Comparison of ENCODE assay signal across 1 cellular context in the genomic region with DNA sequence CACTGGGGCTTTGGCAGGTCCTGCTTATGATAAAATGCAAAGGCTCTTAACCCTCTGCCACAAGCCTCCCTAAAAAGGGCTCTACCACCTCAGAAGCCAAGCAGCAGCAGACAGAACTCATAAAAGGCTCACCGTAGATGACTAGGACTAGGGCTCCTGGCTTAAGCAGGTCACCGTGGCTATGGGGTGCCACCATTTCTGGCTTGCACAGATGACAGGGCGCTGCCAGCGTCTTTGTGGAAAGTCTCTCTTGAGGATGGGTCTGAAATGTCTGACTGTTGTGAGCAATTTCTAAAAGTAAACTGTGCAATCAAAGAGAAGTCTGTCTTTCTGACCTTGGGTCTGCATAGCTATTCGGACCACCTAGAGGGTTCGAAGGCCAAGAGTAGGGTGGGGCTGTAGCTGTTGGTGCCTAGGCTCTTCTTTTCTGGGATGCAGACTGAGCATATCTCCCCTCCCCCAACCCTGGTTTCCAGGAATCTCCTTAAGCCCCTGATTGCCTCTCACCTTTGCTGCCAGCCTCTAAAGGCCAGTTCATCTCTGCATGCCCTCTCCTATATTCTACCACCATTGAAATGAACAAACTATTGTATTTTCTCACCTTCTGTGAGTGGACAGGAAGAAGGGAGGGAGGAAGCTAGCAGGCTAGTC.
TF ChIP-seq lines count a peak whose summit lies in the region.

No MANE protein-coding gene starts in this region.

TF ChIP-seq in GM23338, 12 proteins besides CTCF, POLR2A, EP300 and RAD21 (continued from another document):
- TF ChIP-seq, protein P1, sequence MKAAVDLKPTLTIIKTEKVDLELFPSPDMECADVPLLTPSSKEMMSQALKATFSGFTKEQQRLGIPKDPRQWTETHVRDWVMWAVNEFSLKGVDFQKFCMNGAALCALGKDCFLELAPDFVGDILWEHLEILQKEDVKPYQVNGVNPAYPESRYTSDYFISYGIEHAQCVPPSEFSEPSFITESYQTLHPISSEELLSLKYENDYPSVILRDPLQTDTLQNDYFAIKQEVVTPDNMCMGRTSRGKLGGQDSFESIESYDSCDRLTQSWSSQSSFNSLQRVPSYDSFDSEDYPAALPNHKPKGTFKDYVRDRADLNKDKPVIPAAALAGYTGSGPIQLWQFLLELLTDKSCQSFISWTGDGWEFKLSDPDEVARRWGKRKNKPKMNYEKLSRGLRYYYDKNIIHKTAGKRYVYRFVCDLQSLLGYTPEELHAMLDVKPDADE (IDR thresholded peaks at IDR 0.05): no peak
- TF ChIP-seq EZH2 (IDR thresholded peaks at IDR 0.05; ENCODE audit: low read depth, unreplicated experiment) (no peak), ZNF331 (CRISPR knock-in tag; IDR thresholded peaks at IDR 0.05; ENCODE audit: low read depth) (no peak), REST (IDR thresholded peaks at IDR 0.05; ENCODE audit: unreplicated experiment) (no peak), JUNB (IDR thresholded peaks at IDR 0.05; ENCODE audit: unreplicated experiment) (no peak), ZNF114 (CRISPR knock-in tag; IDR thresholded peaks at IDR 0.05) (no peak)
- TF ChIP-seq, protein P2, sequence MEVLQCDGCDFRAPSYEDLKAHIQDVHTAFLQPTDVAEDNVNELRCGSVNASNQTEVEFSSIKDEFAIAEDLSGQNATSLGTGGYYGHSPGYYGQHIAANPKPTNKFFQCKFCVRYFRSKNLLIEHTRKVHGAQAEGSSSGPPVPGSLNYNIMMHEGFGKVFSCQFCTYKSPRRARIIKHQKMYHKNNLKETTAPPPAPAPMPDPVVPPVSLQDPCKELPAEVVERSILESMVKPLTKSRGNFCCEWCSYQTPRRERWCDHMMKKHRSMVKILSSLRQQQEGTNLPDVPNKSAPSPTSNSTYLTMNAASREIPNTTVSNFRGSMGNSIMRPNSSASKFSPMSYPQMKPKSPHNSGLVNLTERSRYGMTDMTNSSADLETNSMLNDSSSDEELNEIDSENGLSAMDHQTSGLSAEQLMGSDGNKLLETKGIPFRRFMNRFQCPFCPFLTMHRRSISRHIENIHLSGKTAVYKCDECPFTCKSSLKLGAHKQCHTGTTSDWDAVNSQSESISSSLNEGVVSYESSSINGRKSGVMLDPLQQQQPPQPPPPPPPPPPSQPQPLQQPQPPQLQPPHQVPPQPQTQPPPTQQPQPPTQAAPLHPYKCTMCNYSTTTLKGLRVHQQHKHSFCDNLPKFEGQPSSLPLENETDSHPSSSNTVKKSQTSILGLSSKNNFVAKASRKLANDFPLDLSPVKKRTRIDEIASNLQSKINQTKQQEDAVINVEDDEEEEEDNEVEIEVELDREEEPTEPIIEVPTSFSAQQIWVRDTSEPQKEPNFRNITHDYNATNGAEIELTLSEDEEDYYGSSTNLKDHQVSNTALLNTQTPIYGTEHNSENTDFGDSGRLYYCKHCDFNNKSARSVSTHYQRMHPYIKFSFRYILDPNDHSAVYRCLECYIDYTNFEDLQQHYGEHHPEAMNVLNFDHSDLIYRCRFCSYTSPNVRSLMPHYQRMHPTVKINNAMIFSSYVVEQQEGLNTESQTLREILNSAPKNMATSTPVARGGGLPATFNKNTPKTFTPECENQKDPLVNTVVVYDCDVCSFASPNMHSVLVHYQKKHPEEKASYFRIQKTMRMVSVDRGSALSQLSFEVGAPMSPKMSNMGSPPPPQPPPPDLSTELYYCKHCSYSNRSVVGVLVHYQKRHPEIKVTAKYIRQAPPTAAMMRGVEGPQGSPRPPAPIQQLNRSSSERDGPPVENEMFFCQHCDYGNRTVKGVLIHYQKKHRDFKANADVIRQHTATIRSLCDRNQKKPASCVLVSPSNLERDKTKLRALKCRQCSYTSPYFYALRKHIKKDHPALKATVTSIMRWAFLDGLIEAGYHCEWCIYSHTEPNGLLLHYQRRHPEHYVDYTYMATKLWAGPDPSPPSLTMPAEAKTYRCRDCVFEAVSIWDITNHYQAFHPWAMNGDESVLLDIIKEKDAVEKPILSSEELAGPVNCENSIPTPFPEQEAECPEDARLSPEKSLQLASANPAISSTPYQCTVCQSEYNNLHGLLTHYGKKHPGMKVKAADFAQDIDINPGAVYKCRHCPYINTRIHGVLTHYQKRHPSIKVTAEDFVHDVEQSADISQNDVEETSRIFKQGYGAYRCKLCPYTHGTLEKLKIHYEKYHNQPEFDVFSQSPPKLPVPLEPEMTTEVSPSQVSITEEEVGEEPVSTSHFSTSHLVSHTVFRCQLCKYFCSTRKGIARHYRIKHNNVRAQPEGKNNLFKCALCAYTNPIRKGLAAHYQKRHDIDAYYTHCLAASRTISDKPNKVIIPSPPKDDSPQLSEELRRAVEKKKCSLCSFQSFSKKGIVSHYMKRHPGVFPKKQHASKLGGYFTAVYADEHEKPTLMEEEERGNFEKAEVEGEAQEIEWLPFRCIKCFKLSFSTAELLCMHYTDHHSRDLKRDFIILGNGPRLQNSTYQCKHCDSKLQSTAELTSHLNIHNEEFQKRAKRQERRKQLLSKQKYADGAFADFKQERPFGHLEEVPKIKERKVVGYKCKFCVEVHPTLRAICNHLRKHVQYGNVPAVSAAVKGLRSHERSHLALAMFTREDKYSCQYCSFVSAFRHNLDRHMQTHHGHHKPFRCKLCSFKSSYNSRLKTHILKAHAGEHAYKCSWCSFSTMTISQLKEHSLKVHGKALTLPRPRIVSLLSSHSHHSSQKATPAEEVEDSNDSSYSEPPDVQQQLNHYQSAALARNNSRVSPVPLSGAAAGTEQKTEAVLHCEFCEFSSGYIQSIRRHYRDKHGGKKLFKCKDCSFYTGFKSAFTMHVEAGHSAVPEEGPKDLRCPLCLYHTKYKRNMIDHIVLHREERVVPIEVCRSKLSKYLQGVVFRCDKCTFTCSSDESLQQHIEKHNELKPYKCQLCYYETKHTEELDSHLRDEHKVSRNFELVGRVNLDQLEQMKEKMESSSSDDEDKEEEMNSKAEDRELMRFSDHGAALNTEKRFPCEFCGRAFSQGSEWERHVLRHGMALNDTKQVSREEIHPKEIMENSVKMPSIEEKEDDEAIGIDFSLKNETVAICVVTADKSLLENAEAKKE (CRISPR knock-in tag; IDR thresholded peaks at IDR 0.05): no peak
